In the genomic region with DNA sequence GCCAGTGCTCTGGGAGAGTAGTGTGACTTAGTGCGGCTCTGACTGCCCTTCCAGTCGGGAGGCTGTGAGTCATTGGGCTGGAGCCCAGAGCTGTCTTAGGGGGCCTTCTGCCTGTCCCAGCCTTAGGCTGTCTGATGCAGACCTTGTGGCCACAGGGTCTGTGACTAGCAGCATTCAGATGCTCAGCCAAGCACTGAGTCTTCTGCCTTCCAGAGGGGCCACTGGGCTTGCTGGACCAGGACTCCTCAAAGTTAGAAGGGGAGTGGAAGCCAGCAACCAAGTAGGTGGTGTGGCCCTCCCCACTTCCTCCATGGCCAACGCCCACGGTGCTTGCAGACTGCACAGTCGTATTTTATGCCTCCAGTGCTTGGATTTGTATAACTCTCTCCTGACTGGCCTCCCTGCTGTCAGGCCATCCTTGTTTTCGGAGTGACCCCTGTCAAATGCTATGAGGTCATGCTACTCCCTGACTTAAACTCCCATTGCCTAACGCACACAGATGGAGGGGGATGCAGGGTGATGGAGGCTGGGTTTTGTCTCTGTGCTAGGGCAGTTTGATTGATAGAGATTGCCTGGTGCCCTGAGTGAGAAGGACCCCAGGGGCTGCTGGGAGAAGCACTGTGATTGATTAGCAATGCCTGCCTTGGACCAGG, we compare ENCODE assay signal across 13 cellular contexts. TPM values are rescaled to one million over a fixed set of nuclear protein-coding genes. Genes with fewer than 3 reads are reported as not detected.
DNase-seq lines count a peak whose midpoint lies in the region; FAIRE-seq and TF ChIP-seq lines count a peak whose summit lies in the region.
"Had no signal": no experiment of that assay in that cellular context is flagged by ENCODE, and none has a peak within 500 bp of the region (broad histone marks: within the 10 kb centered on the region; RNA-seq: fewer than 3 reads in every experiment).

No MANE protein-coding gene starts in this region.

- no peaks in the 10 kb centered on the region for H3K36me3 Mint-ChIP-seq in mesothelial cell of epicardium
- H3K36me3 Mint-ChIP-seq: naive thymus-derived CD8-positive, alpha-beta T cell; stimulated activated effector memory CD8-positive, alpha-beta T cell treated with anti-CD3 and anti-CD28 coated beads, Interleukin-12 subunit alpha, Interleukin-12 subunit beta, amount 100 ng/mL, for 72 hours had no signal

- no TSS peak for BruUV-seq in endothelial cell of umbilical vein (replicated peaks; lab: Mats Ljungman, UMichigan)

- no peak overlapping the region for H3K9ac ChIP-seq in endothelial cell of umbilical vein (replicated peaks; ENCODE audit: extremely low read depth, insufficient read depth, low read length)
- H3K9ac ChIP-seq: BLaER1 had no signal

- peak overlapping the region; percentile 74 for H3K27ac ChIP-seq in ACC112 (ENCODE audit: low read depth, low read length)
- H3K27ac ChIP-seq in endothelial cell of umbilical vein (ENCODE audit: insufficient read depth, low read depth, low read length) = no peak overlapping the region
- no peak overlapping the region for H3K27ac ChIP-seq in prostate gland
- H3K27ac ChIP-seq: BLaER1 had no signal

- H3K4me2 ChIP-seq in endothelial cell of umbilical vein (ENCODE audit: insufficient read depth, low read length) = no peak overlapping the region

- no peaks in the 10 kb centered on the region for H3K9me3 Mint-ChIP-seq in mesothelial cell of epicardium
- H3K9me3 Mint-ChIP-seq: dendritic cell treated with granulocyte-macrophage colony-stimulating factor and Interleukin-4, amounts not matched to agents 40 ng/mL and 50 ng/mL, for 4 days; naive thymus-derived CD8-positive, alpha-beta T cell; stimulated activated effector memory CD8-positive, alpha-beta T cell treated with anti-CD3 and anti-CD28 coated beads, Interleukin-12 subunit alpha, Interleukin-12 subunit beta, amount 100 ng/mL, for 72 hours had no signal

- no peaks in the 10 kb centered on the region for H3K9me3 ChIP-seq in endothelial cell of umbilical vein (replicated peaks; ENCODE audit: control insufficient read depth, insufficient read depth, low read length)
- H3K9me3 ChIP-seq in prostate gland = no peaks in the 10 kb centered on the region
- H3K9me3 ChIP-seq: BLaER1 had no signal

- H3K4me3 ChIP-seq in ACC112 (ENCODE audit: low read depth, low read length) (peak overlapping the region; percentile 18; the same call in 1 of the 2 replicates), endothelial cell of umbilical vein (replicated peaks in 1 of 3; ENCODE audit: insufficient read depth in 1 of 3, low read depth in 1 of 3, low read length in 3 of 3) (no peak overlapping the region), prostate gland (no peak overlapping the region)
- H3K4me3 ChIP-seq: BLaER1 had no signal

- peak overlapping the region; percentile 92 for H3K27ac Mint-ChIP-seq in mesothelial cell of epicardium
- H3K27ac Mint-ChIP-seq: dendritic cell treated with granulocyte-macrophage colony-stimulating factor and Interleukin-4, amounts not matched to agents 40 ng/mL and 50 ng/mL, for 4 days; stimulated activated effector memory CD8-positive, alpha-beta T cell treated with anti-CD3 and anti-CD28 coated beads, Interleukin-12 subunit alpha, Interleukin-12 subunit beta, amount 100 ng/mL, for 72 hours had no signal

- no peak for TF ChIP-seq POLR2A in endothelial cell of umbilical vein (IDR thresholded peaks at IDR 0.05; ENCODE audit: low read depth, low read length)
- no peak for TF ChIP-seq POLR2A in prostate gland (IDR thresholded peaks at IDR 0.05)
- no peak for TF ChIP-seq POLR2A in GM12891 (IDR thresholded peaks at IDR 0.05; ENCODE audit: low read depth, low read length)

- H2AFZ ChIP-seq in ACC112 (ENCODE audit: low read length, unreplicated experiment) (no peak overlapping the region), endothelial cell of umbilical vein (ENCODE audit: low read depth, low read length) (no peak overlapping the region)

- DNase-seq in LHCN-M2 (ENCODE audit: low read depth) = peak; percentile 49
- DNase-seq in endothelial cell of umbilical vein (ENCODE audit: low read depth, low spot score) = no peak
- no peak for DNase-seq in mesothelial cell of epicardium (ENCODE audit: low spot score in 2 of 2, unreplicated experiment in 2 of 2)
- no peak for DNase-seq in prostate gland (ENCODE audit: low spot score)
- DNase-seq in GM12891 (ENCODE audit: insufficient read length, low spot score) = no peak
- DNase-seq in ecto neural progenitor cell (ENCODE audit: low spot score) = no peak
- no peak for DNase-seq in stimulated activated CD8-positive, alpha-beta memory T cell treated with anti-CD3 and anti-CD28 coated beads, Interleukin-4, amount 100 ng/mL, for 48 hours
- DNase-seq: NCI-H774 had no signal

- CTCF ChIA-PET in endothelial cell of umbilical vein (lab: Charles Lee) = no interaction called here

- FAIRE-seq in endothelial cell of umbilical vein (lab: Jason Lieb, UNC) (no peak), GM12891 (lab: Jason Lieb, UNC) (no peak)

- H3K4me1 Mint-ChIP-seq in mesothelial cell of epicardium = peaks cover 63% of the 10 kb centered on the region
- H3K4me1 Mint-ChIP-seq: naive thymus-derived CD8-positive, alpha-beta T cell; stimulated activated effector memory CD8-positive, alpha-beta T cell treated with anti-CD3 and anti-CD28 coated beads, Interleukin-12 subunit alpha, Interleukin-12 subunit beta, amount 100 ng/mL, for 72 hours had no signal

- H3K36me3 ChIP-seq in ACC112 (ENCODE audit: insufficient read depth, low read length) (no peaks in the 10 kb centered on the region), endothelial cell of umbilical vein (ENCODE audit: control insufficient read depth in 2 of 2, extremely low read depth in 1 of 2, insufficient read depth in 2 of 2, low read length in 2 of 2) (no peaks in the 10 kb centered on the region), prostate gland (no peaks in the 10 kb centered on the region)
- H3K36me3 ChIP-seq: BLaER1 had no signal

- H3K9me1 ChIP-seq in endothelial cell of umbilical vein (replicated peaks; ENCODE audit: control insufficient read depth, extremely low read depth, insufficient read depth, low read length) = no peaks in the 10 kb centered on the region

- H3K79me2 ChIP-seq in ACC112 (ENCODE audit: control insufficient read depth, insufficient read depth, low read length, unreplicated experiment) = peaks cover 88% of the 10 kb centered on the region
- no peaks in the 10 kb centered on the region for H3K79me2 ChIP-seq in endothelial cell of umbilical vein (ENCODE audit: control insufficient read depth, insufficient read depth, low read length)

- TF ChIP-seq CTCF in endothelial cell of umbilical vein (IDR thresholded peaks at IDR 0.05; ENCODE audit: extremely low read depth in 1 of 2, insufficient read depth in 1 of 2, low read depth in 1 of 2, low read length in 2 of 2) (no peak), mesothelial cell of epicardium (IDR thresholded peaks at IDR 0.05; ENCODE audit: unreplicated experiment) (no peak), prostate gland (IDR thresholded peaks at IDR 0.05) (no peak)

- peaks cover 34% of the 10 kb centered on the region for H3K4me1 ChIP-seq in ACC112 (ENCODE audit: control insufficient read depth, insufficient read depth, low read length, unreplicated experiment)
- no peaks in the 10 kb centered on the region for H3K4me1 ChIP-seq in endothelial cell of umbilical vein (ENCODE audit: control insufficient read depth, extremely low read depth, insufficient read depth, low read length)
- no peaks in the 10 kb centered on the region for H3K4me1 ChIP-seq in prostate gland (replicated peaks)

- no peaks in the 10 kb centered on the region for H3K27me3 Mint-ChIP-seq in mesothelial cell of epicardium (ENCODE audit: low read depth)
- H3K27me3 Mint-ChIP-seq: dendritic cell treated with granulocyte-macrophage colony-stimulating factor and Interleukin-4, amounts not matched to agents 40 ng/mL and 50 ng/mL, for 4 days; naive thymus-derived CD8-positive, alpha-beta T cell had no signal

- intact Hi-C loops in endothelial cell of umbilical vein (cut with micrococcal nuclease) = no loop called here
- intact Hi-C loops in prostate gland (cut with DNase I) = no loop called here

- H3K27me3 ChIP-seq in ACC112 (ENCODE audit: insufficient read depth, low read length) (no peaks in the 10 kb centered on the region), endothelial cell of umbilical vein (ENCODE audit: control insufficient read depth in 2 of 2, insufficient read depth in 2 of 2, low read length in 2 of 2) (no peaks in the 10 kb centered on the region), prostate gland (replicated peaks; ENCODE audit: insufficient read depth) (no peaks in the 10 kb centered on the region)
- H3K27me3 ChIP-seq: BLaER1 had no signal

- WGBS in prostate gland = 57% methylated on average over 7 of the region's 7 CpGs

- H3K4me3 Mint-ChIP-seq in mesothelial cell of epicardium = peak overlapping the region; percentile 24
- H3K4me3 Mint-ChIP-seq: dendritic cell treated with granulocyte-macrophage colony-stimulating factor and Interleukin-4, amounts not matched to agents 40 ng/mL and 50 ng/mL, for 4 days; naive thymus-derived CD8-positive, alpha-beta T cell; stimulated activated effector memory CD8-positive, alpha-beta T cell treated with anti-CD3 and anti-CD28 coated beads, Interleukin-12 subunit alpha, Interleukin-12 subunit beta, amount 100 ng/mL, for 72 hours had no signal

- POLR2A ChIA-PET in endothelial cell of umbilical vein (lab: Charles Lee) = no interaction called here

- H4K20me1 ChIP-seq in endothelial cell of umbilical vein (replicated peaks; ENCODE audit: control insufficient read depth, extremely low read depth, insufficient read depth, low read length) = no peaks in the 10 kb centered on the region
- H4K20me1 ChIP-seq: BLaER1 had no signal

- dilution Hi-C loops in endothelial cell of umbilical vein (cut with MboI; ENCODE audit: extremely low pct_ligation_motif_present, low sequenced_read_pairs) = no loop called here

TF ChIP-seq in endothelial cell of umbilical vein, 7 proteins besides CTCF, POLR2A, EP300 and RAD21 (continues in another document):
- peak; percentile 62 for TF ChIP-seq FOS (IDR thresholded peaks at IDR 0.05; ENCODE audit: borderline replicate concordance, insufficient read depth, low read length)

RNA-seq across cellular contexts. Expression of gene GLI2, which starts 36.0 kb away (rescaled TPM):
- 0.23 and 0.64 TPM in 2 replicates for total RNA-seq in LHCN-M2 (2014; rRNA removed)
- 2.1 TPM for polyA plus RNA-seq in LHCN-M2 (2012)
- 0.13 and 0.51 TPM in 2 replicates for total RNA-seq in endothelial cell of umbilical vein
- 0.02 TPM in 1 of 2 replicates, not detected in the other for polyA plus RNA-seq in endothelial cell of umbilical vein
- 0.01 TPM in 1 of 2 replicates, not detected in the other for polyA plus RNA-seq in endothelial cell of umbilical vein (2011; cell fraction: cytosol; rRNA removed)
- polyA plus RNA-seq in endothelial cell of umbilical vein (2011; cell fraction: nucleus; rRNA removed) = 0.01 TPM in 1 of 2 replicates, not detected in the other
- polyA plus RNA-seq in endothelial cell of umbilical vein (2012) = not detected in 2 replicates
- not detected in 2 replicates for polyA minus RNA-seq in endothelial cell of umbilical vein
- 0.51 TPM for polyA minus RNA-seq in endothelial cell of umbilical vein (2011; cell fraction: cytosol; rRNA and poly(A)+ RNA removed)
- polyA minus RNA-seq in endothelial cell of umbilical vein (2011; cell fraction: nucleus; rRNA and poly(A)+ RNA removed) = not detected in 2 replicates
- total RNA-seq in mesothelial cell of epicardium = 65.3 to 67.0 TPM (median 65.6 TPM) in 3 replicates
- total RNA-seq in prostate gland = 10 to 100 TPM in 1 of 2 donors, 1 to 10 TPM in 1; 3.8 to 16.4 TPM
- not detected for polyA plus RNA-seq in GM12891 (2012; ENCODE audit: low read depth, missing spikeins)
- total RNA-seq: naive thymus-derived CD8-positive, alpha-beta T cell had no signal
- polyA plus RNA-seq: naive thymus-derived CD8-positive, alpha-beta T cell had no signal
